In genomic region chr2:8004250-8004681, GRCh38 we compare ENCODE assay signal across 1 cellular context.
TF ChIP-seq lines count a peak whose summit lies in the region.

No MANE protein-coding gene starts in this region.

TF ChIP-seq in GM12878, 131 proteins besides CTCF, POLR2A, EP300 and RAD21 (continued from another document and continues in another):
- no peak for TF ChIP-seq E2F8 (IDR thresholded peaks at IDR 0.05; ENCODE audit: low read depth, partially characterized antibody)
- TF ChIP-seq STAT1 (conservative IDR thresholded peaks at IDR 0.05), result no peak
- TF ChIP-seq CEBPB (IDR thresholded peaks at IDR 0.05; ENCODE audit: borderline replicate concordance in 1 of 2, low read depth in 2 of 2, low read length in 2 of 2), result no peak
- TF ChIP-seq JUND (IDR thresholded peaks at IDR 0.05; ENCODE audit: low read depth, low read length), result peak; percentile 82
- TF ChIP-seq BACH1 (IDR thresholded peaks at IDR 0.05; ENCODE audit: borderline replicate concordance), result no peak
- TF ChIP-seq FOS (IDR thresholded peaks at IDR 0.05; ENCODE audit: borderline replicate concordance, extremely low read depth, insufficient read length), result no peak
- TF ChIP-seq YY1 (IDR thresholded peaks at IDR 0.05; ENCODE audit: low read depth, low read length), result no peak
- no peak for TF ChIP-seq ZNF622 (IDR thresholded peaks at IDR 0.05)
- TF ChIP-seq ATF3 (IDR thresholded peaks at IDR 0.05; ENCODE audit: borderline replicate concordance, extremely low read depth, low read depth, low read length), result no peak
- peak; percentile 90 to 92 for TF ChIP-seq IKZF2 (IDR thresholded peaks at IDR 0.05)
- TF ChIP-seq NKRF (conservative IDR thresholded peaks at IDR 0.05), result no peak
- TF ChIP-seq KLF5 (IDR thresholded peaks at IDR 0.05; ENCODE audit: partially characterized antibody), result no peak
- no peak for TF ChIP-seq BCL11A (IDR thresholded peaks at IDR 0.05; ENCODE audit: low read depth, low read length)
- TF ChIP-seq CHD2 (IDR thresholded peaks at IDR 0.05; ENCODE audit: borderline replicate concordance, low read depth, low read length), result 0 out of 2 replicates have a peak, but pooled peaks have one; percentile 44
- TF ChIP-seq RCOR1 (conservative IDR thresholded peaks at IDR 0.05; ENCODE audit: low read depth, low read length), result 0 out of 2 replicates have a peak, but pooled peaks have one; percentile 66
- TF ChIP-seq SREBF1 (IDR thresholded peaks at IDR 0.05; ENCODE audit: low read length), result no peak
- TF ChIP-seq SREBF2 (IDR thresholded peaks at IDR 0.05; ENCODE audit: low read length), result no peak
- no peak for TF ChIP-seq PKNOX1 (IDR thresholded peaks at IDR 0.05)
- TF ChIP-seq SPI1 (IDR thresholded peaks at IDR 0.05; ENCODE audit: borderline replicate concordance, insufficient read depth, low read depth, low read length), result peak; percentile 80
- TF ChIP-seq HSF1 (IDR thresholded peaks at IDR 0.05; ENCODE audit: low read depth, low read length), result no peak
- peak; percentile 74 for TF ChIP-seq MTA2 (IDR thresholded peaks at IDR 0.05; ENCODE audit: low read depth)
- TF ChIP-seq MLLT1 (IDR thresholded peaks at IDR 0.05), result no peak
- no peak for TF ChIP-seq HDAC2 (IDR thresholded peaks at IDR 0.05)
- TF ChIP-seq SRF (IDR thresholded peaks at IDR 0.05; ENCODE audit: low read depth in 2 of 2, low read length in 2 of 2), result no peak
- TF ChIP-seq FOXK2 (IDR thresholded peaks at IDR 0.05), result no peak
- no peak for TF ChIP-seq REST (IDR thresholded peaks at IDR 0.05; ENCODE audit: low read depth, low read length)
- TF ChIP-seq EZH2 (IDR thresholded peaks at IDR 0.05; ENCODE audit: borderline replicate concordance, control insufficient read depth, low read depth, low read length), result no peak
- TF ChIP-seq STAT3 (IDR thresholded peaks at IDR 0.05; ENCODE audit: low read depth, low read length), result no peak
- no peak for TF ChIP-seq ETV6 (conservative IDR thresholded peaks at IDR 0.05 in 1 of 2, IDR thresholded peaks at IDR 0.05 in 1 of 2; ENCODE audit: borderline replicate concordance in 1 of 2, low read depth in 1 of 2)
- no peak for TF ChIP-seq SMAD1 (IDR thresholded peaks at IDR 0.05; ENCODE audit: low read depth, partially characterized antibody)
- TF ChIP-seq GABPA (IDR thresholded peaks at IDR 0.05; ENCODE audit: low read depth), result 0 out of 2 replicates have a peak, but pooled peaks have one; percentile 11
- no peak for TF ChIP-seq SUPT20H (IDR thresholded peaks at IDR 0.05; ENCODE audit: borderline replicate concordance, control insufficient read depth, low read depth, low read length)
- no peak for TF ChIP-seq ZBTB40 (IDR thresholded peaks at IDR 0.05; ENCODE audit: borderline replicate concordance)
- no peak for TF ChIP-seq SIX5 (IDR thresholded peaks at IDR 0.05; ENCODE audit: low read depth, low read length, severe bottlenecking)
- TF ChIP-seq SMC3 (IDR thresholded peaks at IDR 0.05; ENCODE audit: borderline replicate concordance, low read length), result no peak
- TF ChIP-seq CREB1 (IDR thresholded peaks at IDR 0.05; ENCODE audit: low read depth), result peak; percentile 73
- no peak for TF ChIP-seq MYC (IDR thresholded peaks at IDR 0.05; ENCODE audit: insufficient read depth, insufficient read length, insufficient replicate concordance, low read length, severe bottlenecking)
- TF ChIP-seq MXI1 (IDR thresholded peaks at IDR 0.05; ENCODE audit: low read depth, low read length), result no peak
- no peak for TF ChIP-seq MEF2A (IDR thresholded peaks at IDR 0.05; ENCODE audit: insufficient read depth, low read depth, low read length)
- TF ChIP-seq ZNF24 (IDR thresholded peaks at IDR 0.05), result peak; percentile 40; the same call in 1 of the 2 replicates
- no peak for TF ChIP-seq NFYA (IDR thresholded peaks at IDR 0.05; ENCODE audit: borderline replicate concordance, low read depth, low read length)
- TF ChIP-seq SIN3A (IDR thresholded peaks at IDR 0.05; ENCODE audit: low read depth, low read length), result no peak
- TF ChIP-seq ZNF217 (IDR thresholded peaks at IDR 0.05), result no peak
